16 cellular contexts compared by ENCODE assay signal in genomic region chr4:128707864-128708263, GRCh38.
DNase-seq lines count a peak whose midpoint lies in the region; ATAC-seq and TF ChIP-seq lines count a peak whose summit lies in the region.
"Had no signal": no experiment of that assay in that cellular context is flagged by ENCODE, and none has a peak within 500 bp of the region (broad histone marks: within the 10 kb centered on the region; RNA-seq: fewer than 3 reads in every experiment).

No MANE protein-coding gene starts in this region.

- no peak overlapping the region for H4K8ac ChIP-seq in IMR-90 (ENCODE audit: low read depth in 2 of 2, low read length in 2 of 2)

- H3K9me1 ChIP-seq in IMR-90 (ENCODE audit: insufficient read depth, low read length) = no peaks in the 10 kb centered on the region

- H3K4me3 Mint-ChIP-seq in mesothelial cell of epicardium = peak overlapping the region; percentile 1
- H3K4me3 Mint-ChIP-seq: activated CD8-positive, alpha-beta T cell treated with anti-CD3 and anti-CD28 coated beads for 36 hours; activated T-helper 17 cell treated with anti-CD3 and anti-CD28 coated beads, Interleukin-2, amount 50 U/mL, for 72 hours; stimulated activated naive CD8-positive, alpha-beta T cell treated with anti-CD3 and anti-CD28 coated beads, Interleukin-15, amount 100 ng/mL, for 72 hours had no signal

- H4K20me1 ChIP-seq in IMR-90 (ENCODE audit: insufficient read depth, low read length) = no peaks in the 10 kb centered on the region

- POLR2A ChIA-PET in IMR-90 (lab: Charles Lee; ENCODE audit: unreplicated experiment) = no interaction called here

- intact Hi-C loops in IMR-90 (cut with micrococcal nuclease) = no loop called here
- intact Hi-C loops in ascending aorta (cut with DNase I) = no loop called here

- no peak for TF ChIP-seq CTCF in AG10803 (conservative IDR thresholded peaks at IDR 0.05; ENCODE audit: low read length)
- no peak for TF ChIP-seq CTCF in IMR-90 (conservative IDR thresholded peaks at IDR 0.05; ENCODE audit: low read depth, low read length)
- no peak for TF ChIP-seq CTCF in mesothelial cell of epicardium (IDR thresholded peaks at IDR 0.05; ENCODE audit: unreplicated experiment)
- TF ChIP-seq CTCF in ascending aorta (IDR thresholded peaks at IDR 0.05) = no peak

- in situ Hi-C loops in IMR-90 (cut with MboI; ENCODE audit: low sequenced_read_pairs) = no loop called here

- H3K4me3 ChIP-seq in AG10803 (ENCODE audit: low read length) (peak overlapping the region; percentile 39), IMR-90 (ENCODE audit: insufficient read depth, low read depth, low read length) (no peak overlapping the region), ascending aorta (peak overlapping the region in 1 of 2 donors; percentile 13)
- H3K4me3 ChIP-seq: dorsolateral prefrontal cortex had no signal

- peak; percentile 89 for DNase-seq in AG10803 (ENCODE audit: low read depth)
- peak; percentile 25 for DNase-seq in IMR-90
- DNase-seq in dedifferentiated amniotic fluid mesenchymal stem cell (ENCODE audit: extremely low spot score) = peak; percentile 43
- DNase-seq in mesothelial cell of epicardium (ENCODE audit: low spot score in 2 of 2, unreplicated experiment in 2 of 2) = no peak
- DNase-seq in NOMO-1 treated with dmso at 0.1 percent for 144 hours (lab: John Stamatoyannopoulos, UW; ENCODE audit: unreplicated experiment) = no peak
- DNase-seq in T-helper 1 cell = no peak
- no peak for DNase-seq in NCI-H1105 (lab: John Stamatoyannopoulos, UW)
- DNase-seq in ascending aorta (ENCODE audit: low spot score in 2 of 2) = no peak
- DNase-seq: ACHN; activated CD8-positive, alpha-beta T cell treated with anti-CD3 and anti-CD28 coated beads for 36 hours; aorta; dorsolateral prefrontal cortex; midbrain; SIG-M5; stimulated activated naive CD8-positive, alpha-beta T cell treated with anti-CD3 and anti-CD28 coated beads, Interleukin-15, amount 100 ng/mL, for 72 hours had no signal

- H3K27me3 ChIP-seq in IMR-90 (ENCODE audit: control insufficient read depth, insufficient read depth, low read length) (no peaks in the 10 kb centered on the region), ascending aorta (no peaks in the 10 kb centered on the region)

- H3K27me3 Mint-ChIP-seq in mesothelial cell of epicardium (ENCODE audit: low read depth) = no peaks in the 10 kb centered on the region
- H3K27me3 Mint-ChIP-seq: activated T-helper 17 cell treated with anti-CD3 and anti-CD28 coated beads, Interleukin-2, amount 50 U/mL, for 72 hours; stimulated activated naive CD8-positive, alpha-beta T cell treated with anti-CD3 and anti-CD28 coated beads, Interleukin-15, amount 100 ng/mL, for 72 hours had no signal

- dilution Hi-C loops in IMR-90 (cut with HindIII; ENCODE audit: low sequenced_read_pairs, unreplicated experiment) = no loop called here

- no peak overlapping the region for H3K9ac ChIP-seq in IMR-90 (ENCODE audit: low read depth, low read length)

- peaks cover 35% of the 10 kb centered on the region for H3K4me1 Mint-ChIP-seq in mesothelial cell of epicardium

- H2BK20ac ChIP-seq in IMR-90 (ENCODE audit: low read depth, low read length) = no peak overlapping the region

- no peak overlapping the region for H2AK9ac ChIP-seq in IMR-90 (replicated peaks; ENCODE audit: low read depth, low read length, poor library complexity)

- H3K36me3 Mint-ChIP-seq in mesothelial cell of epicardium = no peaks in the 10 kb centered on the region

- no peak overlapping the region for H2BK5ac ChIP-seq in IMR-90 (ENCODE audit: low read depth, low read length, poor library complexity, severe bottlenecking)

- no peak overlapping the region for H4K5ac ChIP-seq in IMR-90 (ENCODE audit: low read depth, low read length)

- H3K9me3 Mint-ChIP-seq in mesothelial cell of epicardium = peaks cover 12% of the 10 kb centered on the region
- H3K9me3 Mint-ChIP-seq: activated T-helper 17 cell treated with anti-CD3 and anti-CD28 coated beads, Interleukin-2, amount 50 U/mL, for 72 hours had no signal

- H4K91ac ChIP-seq in IMR-90 (ENCODE audit: insufficient read depth, low read depth, low read length) = no peak overlapping the region

- no peaks in the 10 kb centered on the region; the same call in 1 of the 2 replicates for H3K4me1 ChIP-seq in IMR-90 (ENCODE audit: control insufficient read depth, insufficient read depth, low read length)
- no peaks in the 10 kb centered on the region for H3K4me1 ChIP-seq in ascending aorta

- no peak overlapping the region for H2AFZ ChIP-seq in IMR-90 (replicated peaks; ENCODE audit: low read length, poor library complexity)

- H3K18ac ChIP-seq in IMR-90 (ENCODE audit: low read depth, low read length) = no peak overlapping the region

- H3K56ac ChIP-seq in IMR-90 (ENCODE audit: extremely low read depth, insufficient read depth, low read length) = no peak overlapping the region

- no peak overlapping the region for H2BK15ac ChIP-seq in IMR-90 (ENCODE audit: low read depth, low read length)

- 50% methylated on average over 1 of the region's 6 CpGs; no CpG with 5 or more reads in 1 of the 2 experiments for WGBS in IMR-90 (ENCODE audit: extremely low coverage in 2 of 2, insufficient read length in 1 of 2), 2 experiments

- H3K79me1 ChIP-seq in IMR-90 (ENCODE audit: low read depth in 1 of 2, low read length in 2 of 2) = no peaks in the 10 kb centered on the region

- no peaks in the 10 kb centered on the region for H3K36me3 ChIP-seq in IMR-90 (ENCODE audit: control insufficient read depth, insufficient read depth, low read length)
- H3K36me3 ChIP-seq in ascending aorta = no peaks in the 10 kb centered on the region

- no peak overlapping the region for H3K4me2 ChIP-seq in IMR-90 (ENCODE audit: low read depth, low read length)

- no peak for TF ChIP-seq RAD21 in IMR-90 (IDR thresholded peaks at IDR 0.05; ENCODE audit: low read length)

- TF ChIP-seq POLR2A in IMR-90 (IDR thresholded peaks at IDR 0.05; ENCODE audit: low read depth, low read length) = no peak

- no peak overlapping the region for H3K27ac ChIP-seq in IMR-90 (ENCODE audit: insufficient read depth, low read length)
- no peak overlapping the region for H3K27ac ChIP-seq in ascending aorta
- H3K27ac ChIP-seq: dorsolateral prefrontal cortex had no signal

- H3K27ac Mint-ChIP-seq in mesothelial cell of epicardium = peak overlapping the region; percentile 77
- H3K27ac Mint-ChIP-seq: activated T-helper 17 cell treated with anti-CD3 and anti-CD28 coated beads, Interleukin-2, amount 50 U/mL, for 72 hours; stimulated activated naive CD8-positive, alpha-beta T cell treated with anti-CD3 and anti-CD28 coated beads, Interleukin-15, amount 100 ng/mL, for 72 hours had no signal

- no peak overlapping the region for H2AK5ac ChIP-seq in IMR-90 (ENCODE audit: low read depth, low read length)

- CTCF ChIA-PET in IMR-90 (lab: Yijun Ruan, JAX) = interaction anchor here (0.5 to 0.6 kb wide), 4 partner anchors 14 to 142 kb away, joined by 3 to 5 read pairs (median 4); no protein-coding TSS in a partner anchor

- H3K23ac ChIP-seq in IMR-90 (ENCODE audit: low read depth, low read length) = no peak overlapping the region

- no peak overlapping the region for H3K4ac ChIP-seq in IMR-90 (ENCODE audit: low read depth, low read length)

- H3K9me3 ChIP-seq in IMR-90 (ENCODE audit: control insufficient read depth, insufficient read depth, low read length) = no peaks in the 10 kb centered on the region
- H3K9me3 ChIP-seq in ascending aorta = no peaks in the 10 kb centered on the region

- H2BK120ac ChIP-seq in IMR-90 (ENCODE audit: low read depth, low read length) = no peak overlapping the region

- H3K14ac ChIP-seq in IMR-90 (replicated peaks; ENCODE audit: low read depth, low read length) = no peak overlapping the region

- BruUV-seq in IMR-90 (replicated peaks; lab: Mats Ljungman, UMichigan) = no TSS peak

- peak; percentile 42; the same call in 1 of the 2 replicates for ATAC-seq in IMR-90 (ENCODE audit: low read depth)
- ATAC-seq: activated CD8-positive, alpha-beta T cell treated with anti-CD3 and anti-CD28 coated beads for 36 hours; activated T-helper 17 cell treated with anti-CD3 and anti-CD28 coated beads, Interleukin-2, amount 50 U/mL, for 72 hours; stimulated activated naive CD8-positive, alpha-beta T cell treated with anti-CD3 and anti-CD28 coated beads, Interleukin-15, amount 100 ng/mL, for 72 hours had no signal

TF ChIP-seq in IMR-90, 13 proteins besides CTCF, POLR2A, EP300 and RAD21:
- TF ChIP-seq SMC3 (IDR thresholded peaks at IDR 0.05; ENCODE audit: low read depth, low read length) = no peak
- no peak for TF ChIP-seq CEBPB (IDR thresholded peaks at IDR 0.05; ENCODE audit: low read depth, low read length)
- no peak for TF ChIP-seq MXI1 (IDR thresholded peaks at IDR 0.05; ENCODE audit: borderline replicate concordance, low read depth, low read length)
- TF ChIP-seq ELK1 (IDR thresholded peaks at IDR 0.05; ENCODE audit: borderline replicate concordance, low read depth, low read length) = no peak
- TF ChIP-seq CHD1 (IDR thresholded peaks at IDR 0.05; ENCODE audit: low read depth, low read length) = no peak
- no peak for TF ChIP-seq BHLHE40 (IDR thresholded peaks at IDR 0.05; ENCODE audit: low read depth, low read length)
- TF ChIP-seq NFE2L2 (IDR thresholded peaks at IDR 0.05; ENCODE audit: low read depth, low read length) = no peak

Comparison
In these comparisons a context has a peak if more than half of its experiments do, and no peak if none do; other contexts are left out.
1. DNase-seq: peak in AG10803 (single experiment), IMR-90 (single experiment) and dedifferentiated amniotic fluid mesenchymal stem cell (single experiment); none in mesothelial cell of epicardium (0 of 2), NOMO-1 treated with dmso at 0.1 percent for 144 hours (single experiment), T-helper 1 cell (0 of 5), NCI-H1105 (single experiment) and ascending aorta (0 of 2).